Comparison of ENCODE assay signal across 8 cellular contexts in genomic region chr10:133336131-133337078, GRCh38. TPM values are rescaled to one million over a fixed set of nuclear protein-coding genes. Genes with fewer than 3 reads are reported as not detected.
A peak's percentile ranks its signal among the peaks of the same experiment; 100 is the strongest.
DNase-seq lines count a peak whose midpoint lies in the region; ATAC-seq and TF ChIP-seq lines count a peak whose summit lies in the region.

A gene with protein sequence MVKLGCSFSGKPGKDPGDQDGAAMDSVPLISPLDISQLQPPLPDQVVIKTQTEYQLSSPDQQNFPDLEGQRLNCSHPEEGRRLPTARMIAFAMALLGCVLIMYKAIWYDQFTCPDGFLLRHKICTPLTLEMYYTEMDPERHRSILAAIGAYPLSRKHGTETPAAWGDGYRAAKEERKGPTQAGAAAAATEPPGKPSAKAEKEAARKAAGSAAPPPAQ (minus strand): TSS chr10:133336896. CDS start chr10:133328989, 7,907 bp downstream.

- no peak for TF ChIP-seq CTCF in esophagus muscularis mucosa (IDR thresholded peaks at IDR 0.05)
- no peak for TF ChIP-seq CTCF in sigmoid colon (IDR thresholded peaks at IDR 0.05)

- DNase-seq in Right ventricle myocardium inferior (ENCODE audit: missing footprints) (peak; percentile 65), cardiac septum (ENCODE audit: low spot score) (no peak), activated T-cell treated with anti-CD3 and anti-CD28 coated beads for 4 hours (peak; percentile 66), esophagus muscularis mucosa (ENCODE audit: extremely low spot score) (no peak), sigmoid colon (no peak), dedifferentiated amniotic fluid mesenchymal stem cell (ENCODE audit: extremely low spot score) (no peak)

- H3K4me1 ChIP-seq in esophagus muscularis mucosa, result peaks cover 22 to 28% (median 24%) of the 10 kb centered on the region in 4 donors
- peaks cover 0 to 25% (median 23%) of the 10 kb centered on the region in 4 donors for H3K4me1 ChIP-seq in sigmoid colon

- intact Hi-C loops in Right ventricle myocardium inferior (cut with DNase I) (no loop called here), cardiac septum (cut with DNase I) (no loop called here), esophagus muscularis mucosa (cut with DNase I) (loop anchor here (10.0 kb wide), 1 partner anchor 158 kb away; no protein-coding TSS in a partner anchor), sigmoid colon (cut with DNase I) (no loop called here)

- no peaks in the 10 kb centered on the region for H3K36me3 ChIP-seq in esophagus muscularis mucosa
- no peaks in the 10 kb centered on the region for H3K36me3 ChIP-seq in sigmoid colon

- 13% methylated on average over 42 of the region's 98 CpGs for WGBS in esophagus muscularis mucosa
- WGBS in sigmoid colon, 2 donors, result 9 to 10% methylated on average over 98 of the region's 98 CpGs

- H3K27me3 ChIP-seq in esophagus muscularis mucosa (peaks cover 11 to 92% (median 41%) of the 10 kb centered on the region in 4 donors), sigmoid colon (peaks cover 27 to 91% (median 65%) of the 10 kb centered on the region in 3 donors)

- peak within 1 kb of the TSS; percentile 47 to 55 (median 48) for H3K4me3 ChIP-seq in esophagus muscularis mucosa
- peak within 1 kb of the TSS; percentile 10 to 45 (median 35) for H3K4me3 ChIP-seq in sigmoid colon

- H3K9me3 ChIP-seq in esophagus muscularis mucosa, result no peaks in the 10 kb centered on the region
- H3K9me3 ChIP-seq in sigmoid colon, result no peaks in the 10 kb centered on the region

- ATAC-seq in Right ventricle myocardium inferior (no peak), HG02642 (IDR thresholded peaks at IDR 0.05; ENCODE audit: poor library complexity, unreplicated experiment) (no peak), HG03520 (IDR thresholded peaks at IDR 0.05; ENCODE audit: unreplicated experiment) (no peak)

- no peak for TF ChIP-seq EP300 in esophagus muscularis mucosa (IDR thresholded peaks at IDR 0.05)
- TF ChIP-seq EP300 in sigmoid colon (IDR thresholded peaks at IDR 0.05), result no peak

- TF ChIP-seq POLR2A in esophagus muscularis mucosa (IDR thresholded peaks at IDR 0.05; ENCODE audit: low read depth) (no peak), sigmoid colon (IDR thresholded peaks at IDR 0.05) (no peak)

- H3K27ac ChIP-seq in esophagus muscularis mucosa (replicated peaks in 1 of 4) (no peak within 1 kb of the TSS), sigmoid colon (no peak within 1 kb of the TSS)

RNA-seq across cellular contexts. Expression of the gene that starts here (rescaled TPM):
- total RNA-seq in Right ventricle myocardium inferior, result not detected
- total RNA-seq in cardiac septum, result not detected
- total RNA-seq in esophagus muscularis mucosa, result 1 to 10 TPM; 1.6 to 3.6 (median 2.3) TPM
- total RNA-seq in sigmoid colon, result 1 to 10 TPM; 1.3 to 6.8 (median 5.4) TPM
- 1 to 10 TPM in 1 of 3 donors, not detected in 2; 1.4 TPM for polyA plus RNA-seq in sigmoid colon

Comparison
In these comparisons a context has a peak if more than half of its experiments do, and no peak if none do; other contexts are left out.
1. Peak in DNase-seq in Right ventricle myocardium inferior; RNA of the gene not detected or under 1 TPM.